8 cellular contexts compared by ENCODE assay signal in genomic region chr22:37675930-37676571, GRCh38. TPM values are rescaled to one million over a fixed set of nuclear protein-coding genes. Genes with fewer than 3 reads are reported as not detected.
DNase-seq lines count a peak whose midpoint lies in the region; ATAC-seq and TF ChIP-seq lines count a peak whose summit lies in the region.

No MANE protein-coding gene starts in this region.

- intact Hi-C loops in adrenal gland (cut with DNase I) = no loop called here

- TF ChIP-seq CTCF in BE2C (IDR thresholded peaks at IDR 0.05; ENCODE audit: low read depth, low read length) (no peak), adrenal gland (IDR thresholded peaks at IDR 0.05) (no peak)

- H3K9me3 Mint-ChIP-seq in IgD-negative memory B cell = no peaks in the 10 kb centered on the region
- H3K9me3 Mint-ChIP-seq in immature natural killer cell = no peaks in the 10 kb centered on the region
- no peaks in the 10 kb centered on the region for H3K9me3 Mint-ChIP-seq in stimulated activated naive B cell treated with anti-CD40 and anti-IgM and Interleukin-4, amounts not matched to agents 10 μg/mL and 1 μg/mL and 100 μg/mL, for 72 hours

- peak overlapping the region; percentile 91 to 97 (median 95) for H3K4me3 Mint-ChIP-seq in IgD-negative memory B cell
- peak overlapping the region; percentile 90 to 97 (median 93) for H3K4me3 Mint-ChIP-seq in immature natural killer cell
- H3K4me3 Mint-ChIP-seq in stimulated activated naive B cell treated with anti-CD40 and anti-IgM and Interleukin-4, amounts not matched to agents 10 μg/mL and 1 μg/mL and 100 μg/mL, for 72 hours = peak overlapping the region; percentile 82 to 86

- peaks cover 1% of the 10 kb centered on the region for H3K36me3 Mint-ChIP-seq in IgD-negative memory B cell
- H3K36me3 Mint-ChIP-seq in immature natural killer cell = no peaks in the 10 kb centered on the region
- H3K36me3 Mint-ChIP-seq in stimulated activated naive B cell treated with anti-CD40 and anti-IgM and Interleukin-4, amounts not matched to agents 10 μg/mL and 1 μg/mL and 100 μg/mL, for 72 hours = peaks cover 8 to 10% of the 10 kb centered on the region in 2 donors

- no peaks in the 10 kb centered on the region for H3K27me3 ChIP-seq in BE2C
- no peaks in the 10 kb centered on the region for H3K27me3 ChIP-seq in adrenal gland

- H3K9me3 ChIP-seq in BE2C (no peaks in the 10 kb centered on the region), adrenal gland (replicated peaks in 1 of 3) (no peaks in the 10 kb centered on the region)

- DNase-seq in BE2C (peak; percentile 37), adrenal gland (peak; percentile 74 to 84 (median 78)), immature natural killer cell (peak; percentile 28 to 40 (median 29)), occipital lobe (lab: John Stamatoyannopoulos, UW) (no peak), cerebellar nuclear complex (lab: John Stamatoyannopoulos, UW) (no peak)
- no peak for DNase-seq in stimulated activated naive B cell treated with anti-CD40 and anti-IgM and Interleukin-4, amounts not matched to agents 10 μg/mL and 1 μg/mL and 100 μg/mL, for 72 hours

- H3K4me1 ChIP-seq in BE2C = peaks cover 15% of the 10 kb centered on the region
- peaks cover 20 to 32% of the 10 kb centered on the region in 2 donors for H3K4me1 ChIP-seq in adrenal gland (replicated peaks in 1 of 2)

- H3K36me3 ChIP-seq in BE2C (no peaks in the 10 kb centered on the region), adrenal gland (replicated peaks in 1 of 2) (peaks cover 0 to 12% of the 10 kb centered on the region in 2 donors)

- peak overlapping the region; percentile 85 to 98 (median 93) for H3K27ac ChIP-seq in adrenal gland

- H3K4me3 ChIP-seq in BE2C (ENCODE audit: low read depth, low read length) = peak overlapping the region; percentile 52
- peak overlapping the region; percentile 27 to 79 (median 48) for H3K4me3 ChIP-seq in adrenal gland

- H3K27me3 Mint-ChIP-seq in IgD-negative memory B cell (no peaks in the 10 kb centered on the region), immature natural killer cell (ENCODE audit: low read depth in 3 of 3) (peaks cover 4 to 9% (median 5%) of the 10 kb centered on the region in 3 donors)
- H3K27me3 Mint-ChIP-seq in stimulated activated naive B cell treated with anti-CD40 and anti-IgM and Interleukin-4, amounts not matched to agents 10 μg/mL and 1 μg/mL and 100 μg/mL, for 72 hours = no peaks in the 10 kb centered on the region

- TF ChIP-seq POLR2A in adrenal gland (IDR thresholded peaks at IDR 0.05) = peak in 1 of 2 donors; percentile 1

- H3K27ac Mint-ChIP-seq in IgD-negative memory B cell (peak overlapping the region; percentile 90 to 99 (median 95)), immature natural killer cell (peak overlapping the region; percentile 97 to 100 (median 99))
- peak overlapping the region; percentile 96 for H3K27ac Mint-ChIP-seq in stimulated activated naive B cell treated with anti-CD40 and anti-IgM and Interleukin-4, amounts not matched to agents 10 μg/mL and 1 μg/mL and 100 μg/mL, for 72 hours

- ATAC-seq in stimulated activated naive B cell treated with anti-CD40 and anti-IgM and Interleukin-4, amounts not matched to agents 10 μg/mL and 1 μg/mL and 100 μg/mL, for 72 hours (replicated peaks) = peak; percentile 1 to 7
- no peak for ATAC-seq in GM21360 (IDR thresholded peaks at IDR 0.05; ENCODE audit: unreplicated experiment)

- WGBS in adrenal gland, 4 donors = 4 to 9% (median 8%) methylated on average over 7 to 13 of the region's 13 CpGs

- H3K4me1 Mint-ChIP-seq in IgD-negative memory B cell (peaks cover 14 to 27% (median 18%) of the 10 kb centered on the region in 3 donors), immature natural killer cell (peaks cover 49 to 54% of the 10 kb centered on the region in 2 donors)
- peaks cover 37 to 82% of the 10 kb centered on the region in 2 donors for H3K4me1 Mint-ChIP-seq in stimulated activated naive B cell treated with anti-CD40 and anti-IgM and Interleukin-4, amounts not matched to agents 10 μg/mL and 1 μg/mL and 100 μg/mL, for 72 hours

RNA-seq across cellular contexts. Expression of gene LGALS1, which starts 0.6 kb away (rescaled TPM):
- polyA plus RNA-seq in BE2C (2012; ENCODE audit: insufficient read depth, insufficient read length, low read depth) = 282 TPM
- polyA plus RNA-seq in IgD-negative memory B cell (314 TPM), adrenal gland (1,000 to 10,000 TPM in 2 of 3 donors, 100 to 1,000 TPM in 1; 588 to 4,628 (median 4,577) TPM), immature natural killer cell (100 to 1,000 TPM; 416 to 572 (median 473) TPM)
- total RNA-seq in adrenal gland (1,000 to 10,000 TPM in 3 of 8 donors, 100 to 1,000 TPM in 5; 623 to 2,904 (median 918) TPM), occipital lobe (119 TPM)

RNA-seq across cellular contexts. Expression of gene NOL12, which starts 10.1 kb away (rescaled TPM):
- 47.3 TPM for polyA plus RNA-seq in BE2C (2012; ENCODE audit: insufficient read depth, insufficient read length, low read depth)
- polyA plus RNA-seq in IgD-negative memory B cell (47.0 TPM), adrenal gland (10 to 100 TPM; 26.7 to 90.7 (median 73.8) TPM), immature natural killer cell (10 to 100 TPM; 34.6 to 59.3 (median 42.3) TPM)
- total RNA-seq in adrenal gland (10 to 100 TPM; 23.2 to 51.1 (median 39.3) TPM), occipital lobe (18.2 TPM)

RNA-seq across cellular contexts. Expression of gene PDXP, which starts 17.5 kb away (rescaled TPM):
- 229 TPM for polyA plus RNA-seq in BE2C (2012; ENCODE audit: insufficient read depth, insufficient read length, low read depth)
- 2.4 TPM for polyA plus RNA-seq in IgD-negative memory B cell
- total RNA-seq in adrenal gland = 10 to 100 TPM; 16.2 to 49.7 (median 20.9) TPM
- 10 to 100 TPM in 2 of 3 donors, 1 to 10 TPM in 1; 10.0 to 41.9 (median 13.4) TPM for polyA plus RNA-seq in adrenal gland
- 10 to 100 TPM in 1 of 3 donors, 1 to 10 TPM in 2; 2.2 to 13.2 (median 7.7) TPM for polyA plus RNA-seq in immature natural killer cell
- total RNA-seq in occipital lobe = 40.6 TPM

RNA-seq across cellular contexts. Expression of gene TRIOBP, which starts 20.8 kb away (rescaled TPM):
- polyA plus RNA-seq in BE2C (2012; ENCODE audit: insufficient read depth, insufficient read length, low read depth) = 25.0 TPM
- polyA plus RNA-seq in IgD-negative memory B cell (16.1 TPM), adrenal gland (10 to 100 TPM; 24.6 to 43.1 (median 29.6) TPM), immature natural killer cell (10 to 100 TPM; 15.0 to 22.4 (median 20.8) TPM)
- total RNA-seq in adrenal gland (100 to 1,000 TPM in 6 of 8 donors, 10 to 100 TPM in 2; 57.7 to 146 (median 105) TPM), occipital lobe (13.4 TPM)

RNA-seq across cellular contexts. Expression of gene SH3BP1, which starts 36.6 kb away (rescaled TPM):
- 28.4 TPM for polyA plus RNA-seq in BE2C (2012; ENCODE audit: insufficient read depth, insufficient read length, low read depth)
- polyA plus RNA-seq in IgD-negative memory B cell (14.7 TPM), adrenal gland (10 to 100 TPM in 1 of 3 donors, 1 to 10 TPM in 2; 2.4 to 27.3 (median 9.8) TPM), immature natural killer cell (10 to 100 TPM; 12.6 to 41.2 (median 21.2) TPM)
- total RNA-seq in adrenal gland (10 to 100 TPM in 5 of 8 donors, 1 to 10 TPM in 3; 8.1 to 18.7 (median 10.6) TPM), occipital lobe (1.9 TPM)

Comparison
In these comparisons a context has a peak if more than half of its experiments do, and no peak if none do; other contexts are left out.
1. DNase-seq: peak in BE2C (single experiment), adrenal gland (7 of 7) and immature natural killer cell (3 of 3); none in stimulated activated naive B cell treated with anti-CD40 and anti-IgM and Interleukin-4, amounts not matched to agents 10 μg/mL and 1 μg/mL and 100 μg/mL, for 72 hours (single experiment), occipital lobe (single experiment) and cerebellar nuclear complex (0 of 2).
2. Peak in every context shown above with its lines, with median percentiles within 50 percentile points of each other: H3K27ac Mint-ChIP-seq and H3K4me3 Mint-ChIP-seq.